In the genomic region with DNA sequence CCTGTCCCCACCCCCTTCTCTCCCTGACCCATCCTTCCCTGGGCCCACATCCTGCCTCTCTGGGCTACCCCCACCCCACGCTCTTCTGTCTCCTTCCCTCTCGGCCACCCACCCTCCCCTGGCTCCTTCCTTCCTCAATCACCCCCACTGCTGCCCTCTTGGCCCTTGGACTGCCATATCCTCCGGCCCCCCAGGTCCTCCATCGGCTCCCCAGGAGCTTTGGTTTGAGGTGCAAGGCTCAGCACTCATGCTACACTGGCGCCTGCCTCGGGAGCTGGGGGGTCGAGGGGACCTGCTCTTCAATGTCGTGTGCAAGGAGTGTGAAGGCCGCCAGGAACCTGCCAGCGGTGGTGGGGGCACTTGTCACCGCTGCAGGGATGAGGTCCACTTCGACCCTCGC, we compare ENCODE assay signal across 24 cellular contexts. TPM values are rescaled to one million over a fixed set of nuclear protein-coding genes. Genes with fewer than 3 reads are reported as not detected.
"Had no signal": no experiment of that assay in that cellular context is flagged by ENCODE, and none has a peak within 500 bp of the region (broad histone marks: within the 10 kb centered on the region; RNA-seq: fewer than 3 reads in every experiment).

No MANE protein-coding gene starts in this region.

- H3K36me3 Mint-ChIP-seq: activated naive CD4-positive, alpha-beta T cell treated with anti-CD3 and anti-CD28 coated beads, Interleukin-2, amount 50 U/mL, for 72 hours had no signal

- H3K27me3 ChIP-seq: adrenal gland, foreskin keratinocyte, right atrium auricular region, tibial nerve had no signal

- H3K36me3 ChIP-seq: adrenal gland, prostate gland, right atrium auricular region had no signal

- H3K27ac Mint-ChIP-seq: activated CD4-positive, alpha-beta T cell treated with anti-CD3 and anti-CD28 coated beads, Interleukin-2, amount 10 ng/mL, durations not matched to agents 24 days and 14 days; activated T-helper 1 cell treated with anti-CD3 and anti-CD28 coated beads, Interleukin-12 subunit alpha, Interleukin-12 subunit beta, Interleukin-2, Interleukin-4 antibody, amounts not matched to agents 30 ng/mL and 10 ng/mL and 1 ng/mL, durations not matched to agents 14 hours and 24 hours and 36 hours; endodermal cell; mesothelial cell of epicardium; T-helper 2 cell treated with Interferon-gamma antibody and Interleukin-4, amounts not matched to agents 5 μg/mL and 100 μg/mL, for 36 hours had no signal

- DNase-seq: activated CD4-positive, CD25-positive, alpha-beta regulatory T cell; activated gamma-delta T cell treated with Interleukin-2 at 50 U/mL for 16 hours; activated T-cell treated with anti-CD3 and anti-CD28 coated beads for 4 hours; foreskin keratinocyte; stimulated activated CD4-positive, alpha-beta T cell treated with anti-CD3 and anti-CD28 coated beads, Interleukin-12 subunit alpha, Interleukin-12 subunit beta, amount 100 ng/mL, for 4 hours; stimulated activated CD4-positive, alpha-beta T cell treated with anti-CD3 and anti-CD28 coated beads, Interleukin-1b, Interleukin-23, amount 100 ng/mL, for 48 hours; stimulated activated CD8-positive, alpha-beta memory T cell treated with anti-CD3 and anti-CD28 coated beads, Interleukin-4, amount 100 ng/mL, for 48 hours; stimulated activated naive CD4-positive, alpha-beta T cell treated with Interleukin-2 at 50 U/mL for 16 hours; SW 1271 had no signal

- H3K27ac ChIP-seq: adrenal gland, epithelial cell of prostate, foreskin keratinocyte, prostate gland, right atrium auricular region, tibial nerve had no signal

- H3K9me3 Mint-ChIP-seq: activated CD4-positive, alpha-beta T cell treated with anti-CD3 and anti-CD28 coated beads, Interleukin-2, amount 10 ng/mL, durations not matched to agents 24 days and 14 days; activated naive CD4-positive, alpha-beta T cell treated with anti-CD3 and anti-CD28 coated beads, Interleukin-2, amount 50 U/mL, for 72 hours; activated T-helper 1 cell treated with anti-CD3 and anti-CD28 coated beads, Interleukin-12 subunit alpha, Interleukin-12 subunit beta, Interleukin-2, Interleukin-4 antibody, amounts not matched to agents 30 ng/mL and 10 ng/mL and 1 ng/mL, durations not matched to agents 14 hours and 24 hours and 36 hours; endodermal cell; mesothelial cell of epicardium; T-helper 2 cell treated with Interferon-gamma antibody and Interleukin-4, amounts not matched to agents 5 μg/mL and 100 μg/mL, for 36 hours had no signal

- H3K4me1 Mint-ChIP-seq: activated CD4-positive, alpha-beta T cell treated with anti-CD3 and anti-CD28 coated beads, Interleukin-2, amount 10 ng/mL, durations not matched to agents 24 days and 14 days; mesothelial cell of epicardium had no signal

- H3K9me3 ChIP-seq: adrenal gland, prostate gland, right atrium auricular region, tibial nerve had no signal

- H3K4me3 Mint-ChIP-seq: activated CD4-positive, alpha-beta T cell treated with anti-CD3 and anti-CD28 coated beads, Interleukin-2, amount 10 ng/mL, durations not matched to agents 24 days and 14 days; activated T-helper 1 cell treated with anti-CD3 and anti-CD28 coated beads, Interleukin-12 subunit alpha, Interleukin-12 subunit beta, Interleukin-2, Interleukin-4 antibody, amounts not matched to agents 30 ng/mL and 10 ng/mL and 1 ng/mL, durations not matched to agents 14 hours and 24 hours and 36 hours; endodermal cell; mesothelial cell of epicardium; T-helper 2 cell treated with Interferon-gamma antibody and Interleukin-4, amounts not matched to agents 5 μg/mL and 100 μg/mL, for 36 hours had no signal

- H3K4me3 ChIP-seq: adrenal gland, lung, prostate gland, right atrium auricular region, tibial nerve had no signal

- H3K4me1 ChIP-seq: adrenal gland, foreskin keratinocyte, prostate gland, right atrium auricular region had no signal

RNA-seq across cellular contexts. Expression of a gene that starts 19.8 kb away (rescaled TPM):
- total RNA-seq: activated CD4-positive, alpha-beta T cell treated with anti-CD3 and anti-CD28 coated beads, Interleukin-2, amount 10 ng/mL, durations not matched to agents 24 days and 14 days; activated CD8-positive, alpha-beta memory T cell treated with anti-CD3 and anti-CD28 coated beads for 36 hours; activated T-helper 1 cell treated with anti-CD3 and anti-CD28 coated beads, Interleukin-12 subunit alpha, Interleukin-12 subunit beta, Interleukin-2, Interleukin-4 antibody, amounts not matched to agents 30 ng/mL and 10 ng/mL and 1 ng/mL, durations not matched to agents 14 hours and 24 hours and 36 hours; fibroblast of lung; myocyte had no signal
